In genomic region chr14:90302529-90303303, GRCh38 we compare ENCODE assay signal across 1 cellular context.
A peak's percentile ranks its signal among the peaks of the same experiment; 100 is the strongest.
TF ChIP-seq lines count a peak whose summit lies in the region.

No MANE protein-coding gene starts in this region.

TF ChIP-seq in GM23338, 12 proteins besides CTCF, POLR2A, EP300 and RAD21 (continued from another document):
- TF ChIP-seq ZNF462 (CRISPR knock-in tag; IDR thresholded peaks at IDR 0.05) (peak; percentile 95), ZNF331 (CRISPR knock-in tag; IDR thresholded peaks at IDR 0.05; ENCODE audit: low read depth) (no peak)
